20 cellular contexts compared by ENCODE assay signal in the genomic region with DNA sequence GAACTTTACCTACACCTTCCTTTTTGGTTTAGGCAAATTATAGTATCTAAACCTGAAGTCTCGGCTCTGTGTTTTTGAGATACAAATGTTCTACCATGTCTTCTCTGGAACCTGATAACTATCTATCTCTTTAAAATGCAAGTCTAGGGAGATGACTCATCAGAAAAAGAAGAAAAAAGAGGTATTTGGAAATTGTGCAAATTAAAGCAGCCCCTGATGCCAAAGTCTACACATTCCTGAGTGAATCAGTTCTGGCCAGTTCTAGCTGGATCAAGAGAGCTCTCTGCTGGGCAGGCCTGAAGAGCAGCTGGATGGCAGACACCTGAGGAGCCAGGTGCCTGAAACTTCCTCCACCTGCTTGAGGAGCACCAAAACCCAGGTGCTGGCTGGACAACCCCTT. TPM values are rescaled to one million over a fixed set of nuclear protein-coding genes. Genes with fewer than 3 reads are reported as not detected.
"Had no signal": no experiment of that assay in that cellular context is flagged by ENCODE, and none has a peak within 500 bp of the region (broad histone marks: within the 10 kb centered on the region; RNA-seq: fewer than 3 reads in every experiment).

No MANE protein-coding gene starts in this region.

RNA-seq across cellular contexts. Expression of gene CCT8L2, which starts 49.3 kb away (rescaled TPM):
- total RNA-seq: activated naive CD4-positive, alpha-beta T cell treated with anti-CD3 and anti-CD28 coated beads for 36 hours; activated naive CD4-positive, alpha-beta T cell treated with anti-CD3 and anti-CD28 coated beads, Interleukin-2, amount 50 U/mL, for 72 hours; activated naive CD8-positive, alpha-beta T cell treated with anti-CD3 and anti-CD28 coated beads for 36 hours; activated naive CD8-positive, alpha-beta T cell treated with anti-CD3 and anti-CD28 coated beads, Interleukin-2, amount 10 ng/mL, durations not matched to agents 7 days and 5 days; activated T-cell treated with anti-CD3 and anti-CD28 coated beads, Interleukin-2, amount 50 U/mL, for 72 hours; activated T-helper 1 cell treated with anti-CD3 and anti-CD28 coated beads, Interleukin-12 subunit alpha, Interleukin-12 subunit beta, Interleukin-2, Interleukin-4 antibody, amounts not matched to agents 30 ng/mL and 10 ng/mL and 1 ng/mL, durations not matched to agents 14 hours and 24 hours and 36 hours; activated T-helper 17 cell treated with anti-CD3 and anti-CD28 coated beads, Interleukin-2, amount 50 U/mL, for 72 hours; activated T-helper 2 cell treated with anti-CD3 and anti-CD28 coated beads, Interferon-gamma antibody, Interleukin-2, Interleukin-4, amounts not matched to agents 10 μg/mL and 5 μg/mL and 100 μg/mL, durations not matched to agents 14 hours and 24 hours and 36 hours; adrenal gland; aorta; ascending aorta; astrocyte; body of pancreas; breast epithelium; bronchial epithelial cell; cardiac muscle cell; cardiac septum; cerebellum; chondrocyte had no signal
- polyA plus RNA-seq: adipose tissue, adrenal gland, aorta, cardiac muscle cell had no signal
